In genomic region chr19:6271721-6272410, GRCh38 we compare ENCODE assay signal across 8 cellular contexts. TPM values are rescaled to one million over a fixed set of nuclear protein-coding genes. Genes with fewer than 3 reads are reported as not detected.
DNase-seq lines count a peak whose midpoint lies in the region; ATAC-seq, FAIRE-seq and TF ChIP-seq lines count a peak whose summit lies in the region.

No MANE protein-coding gene starts in this region.

- H3K4me1 Mint-ChIP-seq in CD4-positive, CD25-positive, alpha-beta regulatory T cell = peaks cover 6 to 58% (median 11%) of the 10 kb centered on the region in 4 donors
- H3K4me1 Mint-ChIP-seq in neural crest cell = peaks cover 47% of the 10 kb centered on the region

- peaks cover 4% of the 10 kb centered on the region for H3K4me1 ChIP-seq in CD4-positive, CD25-positive, alpha-beta regulatory T cell (ENCODE audit: control insufficient read depth, insufficient read depth, low read length, poor library complexity, severe bottlenecking)

- FAIRE-seq in GM19239 (lab: Jason Lieb, UNC) = no peak

- peaks cover 14% of the 10 kb centered on the region for H3K36me3 Mint-ChIP-seq in CD4-positive, CD25-positive, alpha-beta regulatory T cell
- peaks cover 4% of the 10 kb centered on the region for H3K36me3 Mint-ChIP-seq in neural crest cell (ENCODE audit: low read depth)

- H3K27ac Mint-ChIP-seq in CD4-positive, CD25-positive, alpha-beta regulatory T cell = peak overlapping the region in 2 of 3 donors; percentile 80 to 83
- H3K27ac Mint-ChIP-seq in neural crest cell (ENCODE audit: unreplicated experiment) = peak overlapping the region; percentile 76

- no peaks in the 10 kb centered on the region for H3K27me3 Mint-ChIP-seq in CD4-positive, CD25-positive, alpha-beta regulatory T cell
- H3K27me3 Mint-ChIP-seq in neural crest cell (ENCODE audit: low read depth) = no peaks in the 10 kb centered on the region

- no peak for ATAC-seq in CD4-positive, CD25-positive, alpha-beta regulatory T cell (ENCODE audit: low read depth in 2 of 2)
- ATAC-seq in GM18519 (IDR thresholded peaks at IDR 0.05; ENCODE audit: low FRiP score, unreplicated experiment) (no peak), esophagus mucosa (no peak)

- TF ChIP-seq CTCF in fibroblast of pulmonary artery (IDR thresholded peaks at IDR 0.05; ENCODE audit: low read length, missing control alignments) (no peak), neural crest cell (conservative IDR thresholded peaks at IDR 0.05) (no peak)

- H3K27ac ChIP-seq in CD4-positive, CD25-positive, alpha-beta regulatory T cell (ENCODE audit: insufficient read depth, low read length, poor library complexity, severe bottlenecking) = no peak overlapping the region

- no peak overlapping the region for H3K4me3 ChIP-seq in CD4-positive, CD25-positive, alpha-beta regulatory T cell (ENCODE audit: low read depth, low read length)
- peak overlapping the region; percentile 27 for H3K4me3 ChIP-seq in fibroblast of pulmonary artery (replicated peaks; ENCODE audit: low read depth, low read length)

- H3K27me3 ChIP-seq in CD4-positive, CD25-positive, alpha-beta regulatory T cell (ENCODE audit: control insufficient read depth, insufficient read depth, low read length) = no peaks in the 10 kb centered on the region

- no peak overlapping the region for H3K4me3 Mint-ChIP-seq in CD4-positive, CD25-positive, alpha-beta regulatory T cell
- peak overlapping the region; percentile 48 for H3K4me3 Mint-ChIP-seq in neural crest cell

- H3K9me3 Mint-ChIP-seq in CD4-positive, CD25-positive, alpha-beta regulatory T cell = no peaks in the 10 kb centered on the region
- no peaks in the 10 kb centered on the region for H3K9me3 Mint-ChIP-seq in neural crest cell

- H3K9me3 ChIP-seq in CD4-positive, CD25-positive, alpha-beta regulatory T cell (ENCODE audit: control insufficient read depth in 2 of 2, low read length in 2 of 2) = no peaks in the 10 kb centered on the region

- DNase-seq in CD4-positive, CD25-positive, alpha-beta regulatory T cell = no peak
- DNase-seq in SHP77 treated with DMSO at 0.1 percent for 48 hours (lab: John Stamatoyannopoulos, UW) (peak; percentile 71), fibroblast of pulmonary artery (ENCODE audit: low read depth) (peak; percentile 92), neural crest cell (ENCODE audit: low read depth, low spot score) (no peak), NCI-H2227 treated with DMSO at 0.1 percent for 48 hours (lab: John Stamatoyannopoulos, UW) (no peak), GM19239 (ENCODE audit: insufficient read length, low spot score) (no peak)

- H3K36me3 ChIP-seq in CD4-positive, CD25-positive, alpha-beta regulatory T cell (ENCODE audit: control insufficient read depth, insufficient read depth, low read length) = peaks cover 37% of the 10 kb centered on the region

RNA-seq across cellular contexts. Expression of gene MLLT1, which starts 7.9 kb away (rescaled TPM):
- 35.6 TPM for total RNA-seq in CD4-positive, CD25-positive, alpha-beta regulatory T cell
- under 1 TPM; 0.45 to 0.79 (median 0.58) TPM for polyA plus RNA-seq in CD4-positive, CD25-positive, alpha-beta regulatory T cell
- total RNA-seq in neural crest cell (86.4 and 96.5 TPM in 2 replicates), esophagus mucosa (27.5 TPM)

Comparison
In these comparisons a context has a peak if more than half of its experiments do, and no peak if none do; other contexts are left out.
1. DNase-seq: peak in SHP77 treated with DMSO at 0.1 percent for 48 hours (single experiment) and fibroblast of pulmonary artery (single experiment); none in CD4-positive, CD25-positive, alpha-beta regulatory T cell (0 of 3), neural crest cell (single experiment), NCI-H2227 treated with DMSO at 0.1 percent for 48 hours (single experiment) and GM19239 (single experiment).